11 cellular contexts compared by ENCODE assay signal in the genomic region with DNA sequence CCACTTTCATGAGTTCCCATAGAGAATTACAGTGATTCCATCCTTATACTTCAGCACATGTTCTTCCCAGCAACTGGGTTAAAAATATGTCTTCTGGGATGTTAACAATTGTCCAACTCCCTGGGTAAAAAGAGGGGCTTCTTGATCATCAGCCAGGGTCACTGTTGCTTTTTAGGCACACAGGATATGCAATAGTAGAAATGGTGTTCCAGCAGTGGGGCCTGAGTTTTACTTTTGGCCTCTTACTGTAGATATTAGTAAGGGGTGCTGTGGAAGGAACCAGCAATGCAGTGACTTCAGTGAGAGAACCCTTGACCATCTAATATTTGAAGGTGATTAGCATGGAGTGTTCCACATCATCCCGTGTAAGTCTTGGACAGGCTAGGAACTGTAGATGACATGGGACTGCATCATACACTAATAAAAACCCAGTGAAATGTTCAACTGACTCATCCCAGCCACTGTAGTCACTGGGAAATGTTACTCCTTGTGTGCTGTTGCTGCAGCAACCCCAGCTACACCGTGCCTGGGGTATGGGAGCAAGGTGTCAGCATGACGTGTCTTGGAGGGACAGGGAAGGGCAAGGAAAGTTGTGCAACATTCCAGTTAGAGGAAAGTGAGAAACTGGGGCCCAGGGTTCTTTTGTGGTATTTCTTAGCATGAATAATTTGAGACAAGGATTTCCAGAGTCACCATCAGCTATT.
DNase-seq lines count a peak whose midpoint lies in the region; ATAC-seq and TF ChIP-seq lines count a peak whose summit lies in the region.
"Had no signal": no experiment of that assay in that cellular context is flagged by ENCODE, and none has a peak within 500 bp of the region (broad histone marks: within the 10 kb centered on the region; RNA-seq: fewer than 3 reads in every experiment).

No MANE protein-coding gene starts in this region.

- peaks cover 29% of the 10 kb centered on the region for H3K4me1 Mint-ChIP-seq in nephron progenitor cell

- no peak for TF ChIP-seq POLR2A in esophagus muscularis mucosa (IDR thresholded peaks at IDR 0.05; ENCODE audit: low read depth)

- H3K27ac Mint-ChIP-seq in nephron progenitor cell = peak overlapping the region; percentile 95
- H3K27ac Mint-ChIP-seq: activated T-helper 1 cell treated with anti-CD3 and anti-CD28 coated beads, Interleukin-12 subunit alpha, Interleukin-12 subunit beta, Interleukin-2, Interleukin-4 antibody, amounts not matched to agents 30 ng/mL and 10 ng/mL and 1 ng/mL, durations not matched to agents 14 hours and 24 hours and 36 hours; neural progenitor cell had no signal

- H3K27ac ChIP-seq in esophagus muscularis mucosa (replicated peaks in 1 of 4) = peak overlapping the region in 3 of 4 donors; percentile 2 to 37 (median 28)
- H3K27ac ChIP-seq: neural progenitor cell had no signal

- H3K27me3 ChIP-seq in esophagus muscularis mucosa = no peaks in the 10 kb centered on the region
- H3K27me3 ChIP-seq: neural progenitor cell had no signal

- intact Hi-C loops in esophagus muscularis mucosa (cut with DNase I) (loop anchor here (5.0 kb wide), 1 partner anchor 84 kb away; no protein-coding TSS in a partner anchor), sciatic nerve (cut with DNase I) (no loop called here)

- no peak for TF ChIP-seq EP300 in esophagus muscularis mucosa (IDR thresholded peaks at IDR 0.05)

- H3K9me3 Mint-ChIP-seq in nephron progenitor cell = peaks cover 15% of the 10 kb centered on the region
- H3K9me3 Mint-ChIP-seq: activated T-helper 1 cell treated with anti-CD3 and anti-CD28 coated beads, Interleukin-12 subunit alpha, Interleukin-12 subunit beta, Interleukin-2, Interleukin-4 antibody, amounts not matched to agents 30 ng/mL and 10 ng/mL and 1 ng/mL, durations not matched to agents 14 hours and 24 hours and 36 hours had no signal

- H3K27me3 Mint-ChIP-seq in nephron progenitor cell (ENCODE audit: low read depth, poor library complexity) = no peaks in the 10 kb centered on the region

- peaks cover 17% of the 10 kb centered on the region for H3K36me3 Mint-ChIP-seq in nephron progenitor cell (ENCODE audit: low read depth)
- H3K36me3 Mint-ChIP-seq: neural progenitor cell had no signal

- H3K4me1 ChIP-seq in esophagus muscularis mucosa = peaks cover 4 to 45% (median 20%) of the 10 kb centered on the region in 4 donors

- no peaks in the 10 kb centered on the region for H3K36me3 ChIP-seq in esophagus muscularis mucosa
- H3K36me3 ChIP-seq: neural progenitor cell had no signal

- WGBS in esophagus muscularis mucosa = 53% methylated on average over 3 of the region's 3 CpGs

- H3K4me3 Mint-ChIP-seq in nephron progenitor cell = no peak overlapping the region
- H3K4me3 Mint-ChIP-seq: activated T-helper 1 cell treated with anti-CD3 and anti-CD28 coated beads, Interleukin-12 subunit alpha, Interleukin-12 subunit beta, Interleukin-2, Interleukin-4 antibody, amounts not matched to agents 30 ng/mL and 10 ng/mL and 1 ng/mL, durations not matched to agents 14 hours and 24 hours and 36 hours; neural progenitor cell had no signal

- no peak for ATAC-seq in sciatic nerve
- no peak for ATAC-seq in HG02981 (IDR thresholded peaks at IDR 0.05; ENCODE audit: unreplicated experiment)

- H3K4me3 ChIP-seq in esophagus muscularis mucosa = no peak overlapping the region
- H3K4me3 ChIP-seq: neural progenitor cell had no signal

- TF ChIP-seq CTCF in esophagus muscularis mucosa (IDR thresholded peaks at IDR 0.05) (no peak), nephron progenitor cell (IDR thresholded peaks at IDR 0.05) (no peak)

- no peaks in the 10 kb centered on the region for H3K9me3 ChIP-seq in esophagus muscularis mucosa

- DNase-seq in AG20443 (ENCODE audit: low spot score) (peak; percentile 87), M059J (ENCODE audit: low read depth) (peak; percentile 100), esophagus muscularis mucosa (ENCODE audit: extremely low spot score) (no peak), nephron progenitor cell (no peak), NCI-H1417 (lab: John Stamatoyannopoulos, UW) (no peak), sciatic nerve (ENCODE audit: low spot score) (no peak), activated gamma-delta T cell treated with Interleukin-2 at 50 U/mL for 16 hours (no peak)
- DNase-seq: NCI-H524 treated with DMSO at 0.1 percent for 48 hours had no signal

Comparison
In these comparisons a context has a peak if more than half of its experiments do, and no peak if none do; other contexts are left out.
1. DNase-seq: peak in AG20443 (single experiment) and M059J (single experiment); none in esophagus muscularis mucosa (single experiment), nephron progenitor cell (single experiment), NCI-H1417 (0 of 3), sciatic nerve (single experiment) and activated gamma-delta T cell treated with Interleukin-2 at 50 U/mL for 16 hours (single experiment).